In genomic region chr1:54312874-54313316, GRCh38 we compare ENCODE assay signal across 1 cellular context.
A peak's percentile ranks its signal among the peaks of the same experiment; 100 is the strongest.
TF ChIP-seq lines count a peak whose summit lies in the region.

No MANE protein-coding gene starts in this region.

TF ChIP-seq in HepG2, 621 proteins besides CTCF, POLR2A, EP300 and RAD21 (continued from another document):
- TF ChIP-seq JUN (CRISPR knock-in tag; IDR thresholded peaks at IDR 0.05) (no peak), ZNF691 (CRISPR knock-in tag; IDR thresholded peaks at IDR 0.05; ENCODE audit: borderline replicate concordance, low read depth) (no peak), ZNF30 (CRISPR knock-in tag; IDR thresholded peaks at IDR 0.05) (no peak), ZNF362 (CRISPR knock-in tag; IDR thresholded peaks at IDR 0.05; ENCODE audit: borderline replicate concordance) (0 out of 2 replicates have a peak, but pooled peaks have one; percentile 35), ZNF282 (IDR thresholded peaks at IDR 0.05; ENCODE audit: partially characterized antibody) (no peak), ZNF274 (CRISPR knock-in tag; IDR thresholded peaks at IDR 0.05) (no peak), ZNF281 (CRISPR knock-in tag; IDR thresholded peaks at IDR 0.05; ENCODE audit: borderline replicate concordance) (no peak), PBX3 (CRISPR knock-in tag; IDR thresholded peaks at IDR 0.05; ENCODE audit: borderline replicate concordance) (no peak), ZNF605 (CRISPR knock-in tag; IDR thresholded peaks at IDR 0.05) (no peak), ZBTB49 (CRISPR knock-in tag; IDR thresholded peaks at IDR 0.05; ENCODE audit: borderline replicate concordance) (no peak), FLYWCH1 (CRISPR knock-in tag; IDR thresholded peaks at IDR 0.05) (no peak), ZBTB34 (CRISPR knock-in tag; IDR thresholded peaks at IDR 0.05) (no peak), BORCS8-MEF2B (CRISPR knock-in tag; IDR thresholded peaks at IDR 0.05) (no peak), ZNF687 (CRISPR knock-in tag; IDR thresholded peaks at IDR 0.05) (peak; percentile 28; the same call in 1 of the 2 replicates), POGK (CRISPR knock-in tag; conservative IDR thresholded peaks at IDR 0.05) (no peak), HNF1A (IDR thresholded peaks at IDR 0.05; ENCODE audit: low read depth) (no peak), HNF1A (CRISPR knock-in tag; IDR thresholded peaks at IDR 0.05; ENCODE audit: borderline replicate concordance) (no peak), ZBTB26 (CRISPR knock-in tag; IDR thresholded peaks at IDR 0.05; ENCODE audit: borderline replicate concordance) (no peak), SP4 (CRISPR knock-in tag; IDR thresholded peaks at IDR 0.05) (no peak), ZNF451 (CRISPR knock-in tag; IDR thresholded peaks at IDR 0.05) (no peak), ZNF510 (CRISPR knock-in tag; IDR thresholded peaks at IDR 0.05; ENCODE audit: low read depth) (no peak), ONECUT2 (CRISPR knock-in tag; IDR thresholded peaks at IDR 0.05) (no peak), ATAD3A (CRISPR knock-in tag; IDR thresholded peaks at IDR 0.05) (no peak), ZNF256 (CRISPR knock-in tag; conservative IDR thresholded peaks at IDR 0.05) (no peak), ZNF615 (CRISPR knock-in tag; IDR thresholded peaks at IDR 0.05; ENCODE audit: borderline replicate concordance) (no peak), ZNF879 (CRISPR knock-in tag; IDR thresholded peaks at IDR 0.05) (no peak)
